In genomic region chr12:13194462-13195110, GRCh38 we compare ENCODE assay signal across 13 cellular contexts. TPM values are rescaled to one million over a fixed set of nuclear protein-coding genes. Genes with fewer than 3 reads are reported as not detected.
DNase-seq lines count a peak whose midpoint lies in the region; ATAC-seq, FAIRE-seq and TF ChIP-seq lines count a peak whose summit lies in the region.
"Had no signal": no experiment of that assay in that cellular context is flagged by ENCODE, and none has a peak within 500 bp of the region (broad histone marks: within the 10 kb centered on the region; RNA-seq: fewer than 3 reads in every experiment).

No MANE protein-coding gene starts in this region.

- H3K9me3 ChIP-seq in small intestine (ENCODE audit: control insufficient read depth, low read depth) (no peaks in the 10 kb centered on the region), BE2C (no peaks in the 10 kb centered on the region)

- peaks cover 7 to 16% of the 10 kb centered on the region in 2 donors for H3K4me1 ChIP-seq in small intestine (ENCODE audit: control insufficient read depth in 2 of 2, insufficient read depth in 1 of 2, low read depth in 1 of 2, low read length in 1 of 2)
- H3K4me1 ChIP-seq in BE2C = no peaks in the 10 kb centered on the region; the same call in 1 of the 2 replicates

- H3K36me3 ChIP-seq in small intestine (ENCODE audit: control insufficient read depth in 2 of 2, insufficient read depth in 2 of 2, low read length in 2 of 2) (no peaks in the 10 kb centered on the region), BE2C (no peaks in the 10 kb centered on the region)

- 34 to 76% (median 58%) methylated on average over 4 of the region's 4 CpGs for WGBS in small intestine, 3 donors

- peak; percentile 63 for ATAC-seq in SK-N-SH treated with all-trans-retinoic acid at 6 μM for 48 hours
- ATAC-seq in HG02642 (IDR thresholded peaks at IDR 0.05; ENCODE audit: poor library complexity, unreplicated experiment) = no peak
- ATAC-seq: activated CD8-positive, alpha-beta memory T cell treated with anti-CD3 and anti-CD28 coated beads, Interleukin-2, amount 10 ng/mL, durations not matched to agents 7 days and 5 days had no signal

- H3K4me3 ChIP-seq in fibroblast of mammary gland (ENCODE audit: control insufficient read depth, low read depth, low read length) = no peak overlapping the region
- H3K4me3 ChIP-seq in small intestine (ENCODE audit: low read depth in 1 of 2, low read length in 2 of 2) = no peak overlapping the region
- H3K4me3 ChIP-seq in BE2C (ENCODE audit: low read depth, low read length) = no peak overlapping the region

- TF ChIP-seq CTCF in fibroblast of mammary gland (conservative IDR thresholded peaks at IDR 0.05; ENCODE audit: control insufficient read depth, insufficient read depth, low read depth, low read length) = no peak
- TF ChIP-seq CTCF in BE2C (IDR thresholded peaks at IDR 0.05; ENCODE audit: low read depth, low read length) = no peak

- no peaks in the 10 kb centered on the region for H3K27me3 ChIP-seq in small intestine (ENCODE audit: control insufficient read depth in 2 of 2, insufficient read depth in 2 of 2, low read length in 2 of 2)
- peaks cover 8% of the 10 kb centered on the region for H3K27me3 ChIP-seq in BE2C

- no peak for FAIRE-seq in small intestine (lab: Jason Lieb, UNC)

- H3K27ac ChIP-seq in small intestine (ENCODE audit: low read depth in 1 of 2, low read length in 1 of 2) = no peak overlapping the region

- peak; percentile 51 for DNase-seq in ELR (ENCODE audit: low read depth)
- DNase-seq in fibroblast of mammary gland (ENCODE audit: low read depth) = peak; percentile 81
- DNase-seq in small intestine = peak; percentile 41
- no peak for DNase-seq in BE2C
- DNase-seq in NCI-H1436 (lab: John Stamatoyannopoulos, UW) = no peak
- DNase-seq in NCI-H1436 treated with DMSO at 0.1 percent for 48 hours (lab: John Stamatoyannopoulos, UW) = no peak
- DNase-seq: activated CD8-positive, alpha-beta memory T cell treated with anti-CD3 and anti-CD28 coated beads, Interleukin-2, amount 10 ng/mL, durations not matched to agents 7 days and 5 days; activated naive CD8-positive, alpha-beta T cell treated with anti-CD3 and anti-CD28 coated beads, Interleukin-2, amount 10 ng/mL, durations not matched to agents 7 days and 5 days; MV-4-11; nucleus accumbens; RPMI8226 had no signal

TF ChIP-seq in SK-N-SH treated with all-trans-retinoic acid at 6 μM for 48 hours, 23 proteins besides CTCF, POLR2A, EP300 and RAD21:
- TF ChIP-seq ESRRG (CRISPR knock-in tag; IDR thresholded peaks at IDR 0.05) (no peak), ZFP3 (CRISPR knock-in tag; IDR thresholded peaks at IDR 0.05) (no peak), ZNF70 (CRISPR knock-in tag; IDR thresholded peaks at IDR 0.05) (no peak), ZC3H10 (CRISPR knock-in tag; IDR thresholded peaks at IDR 0.05) (no peak), ARNTL (CRISPR knock-in tag; IDR thresholded peaks at IDR 0.05; ENCODE audit: borderline replicate concordance, low read depth) (no peak), PATZ1 (CRISPR knock-in tag; IDR thresholded peaks at IDR 0.05; ENCODE audit: borderline replicate concordance) (no peak), RARB (CRISPR knock-in tag; IDR thresholded peaks at IDR 0.05) (no peak), ZNF8 (CRISPR knock-in tag; IDR thresholded peaks at IDR 0.05) (no peak), ZFP30 (CRISPR knock-in tag; IDR thresholded peaks at IDR 0.05) (no peak), ISL1 (CRISPR knock-in tag; IDR thresholded peaks at IDR 0.05) (no peak), ZNF565 (CRISPR knock-in tag; conservative IDR thresholded peaks at IDR 0.05; ENCODE audit: low read depth) (no peak), GLIS3 (CRISPR knock-in tag; IDR thresholded peaks at IDR 0.05) (no peak)
- TF ChIP-seq, protein P1, sequence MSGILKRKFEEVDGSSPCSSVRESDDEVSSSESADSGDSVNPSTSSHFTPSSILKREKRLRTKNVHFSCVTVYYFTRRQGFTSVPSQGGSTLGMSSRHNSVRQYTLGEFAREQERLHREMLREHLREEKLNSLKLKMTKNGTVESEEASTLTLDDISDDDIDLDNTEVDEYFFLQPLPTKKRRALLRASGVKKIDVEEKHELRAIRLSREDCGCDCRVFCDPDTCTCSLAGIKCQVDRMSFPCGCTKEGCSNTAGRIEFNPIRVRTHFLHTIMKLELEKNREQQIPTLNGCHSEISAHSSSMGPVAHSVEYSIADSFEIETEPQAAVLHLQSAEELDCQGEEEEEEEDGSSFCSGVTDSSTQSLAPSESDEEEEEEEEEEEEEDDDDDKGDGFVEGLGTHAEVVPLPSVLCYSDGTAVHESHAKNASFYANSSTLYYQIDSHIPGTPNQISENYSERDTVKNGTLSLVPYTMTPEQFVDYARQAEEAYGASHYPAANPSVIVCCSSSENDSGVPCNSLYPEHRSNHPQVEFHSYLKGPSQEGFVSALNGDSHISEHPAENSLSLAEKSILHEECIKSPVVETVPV (CRISPR knock-in tag; IDR thresholded peaks at IDR 0.05) = no peak

RNA-seq across cellular contexts. Expression of gene EMP1, which starts 1.9 kb away (rescaled TPM):
- 10 to 100 TPM; 11.6 to 65.9 (median 18.1) TPM for polyA plus RNA-seq in small intestine
- 0.52 TPM for polyA plus RNA-seq in BE2C (2012; ENCODE audit: insufficient read depth, insufficient read length, low read depth)

Comparison
In these comparisons a context has a peak if more than half of its experiments do, and no peak if none do; other contexts are left out.
1. DNase-seq: peak in ELR (single experiment), fibroblast of mammary gland (single experiment) and small intestine (single experiment); none in BE2C (single experiment), NCI-H1436 (single experiment) and NCI-H1436 treated with DMSO at 0.1 percent for 48 hours (single experiment).